Comparison of ENCODE assay signal across 1 cellular context in the genomic region with DNA sequence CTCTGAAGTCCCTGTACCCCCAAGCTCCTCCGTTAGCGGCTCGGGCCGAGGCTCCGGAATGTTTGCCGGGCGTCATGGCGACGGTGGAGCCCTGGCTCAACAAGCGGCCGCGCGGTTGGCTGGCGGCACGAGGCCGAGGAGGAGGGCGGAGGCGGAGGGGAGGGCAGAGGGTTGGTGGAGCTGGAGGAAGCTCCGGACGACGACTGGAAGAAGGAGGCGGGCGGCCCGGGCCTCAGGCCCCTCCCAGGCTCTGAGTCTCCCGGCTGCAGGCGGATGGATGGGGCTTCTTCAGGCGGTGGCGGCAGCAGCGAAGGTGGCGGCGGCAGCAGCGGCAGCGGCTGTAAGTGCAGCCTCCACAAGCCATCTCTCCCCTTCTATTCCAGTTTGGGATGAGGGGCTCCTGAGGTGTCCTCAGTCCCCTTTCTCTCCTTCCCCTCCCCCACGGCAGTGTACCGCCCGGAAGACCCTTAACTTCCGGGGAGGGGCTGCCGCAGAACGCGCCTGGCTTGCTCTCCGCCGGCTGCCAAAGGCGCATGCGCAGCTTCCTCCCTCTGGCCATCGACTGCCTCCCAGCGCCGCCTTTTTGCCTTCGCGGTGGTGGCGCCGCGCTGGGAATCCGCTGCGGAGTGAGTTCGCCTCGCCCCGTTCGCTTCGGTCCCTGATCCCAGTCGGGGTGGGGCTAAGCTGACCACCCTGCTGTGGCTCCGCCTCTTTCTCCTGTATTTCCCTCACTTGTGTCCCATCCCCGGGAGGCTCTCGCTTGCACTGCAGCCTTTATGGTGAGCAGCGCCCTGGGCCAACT.
A peak's percentile ranks its signal among the peaks of the same experiment; 100 is the strongest.
TF ChIP-seq lines count a peak whose summit lies in the region.

A gene with protein sequence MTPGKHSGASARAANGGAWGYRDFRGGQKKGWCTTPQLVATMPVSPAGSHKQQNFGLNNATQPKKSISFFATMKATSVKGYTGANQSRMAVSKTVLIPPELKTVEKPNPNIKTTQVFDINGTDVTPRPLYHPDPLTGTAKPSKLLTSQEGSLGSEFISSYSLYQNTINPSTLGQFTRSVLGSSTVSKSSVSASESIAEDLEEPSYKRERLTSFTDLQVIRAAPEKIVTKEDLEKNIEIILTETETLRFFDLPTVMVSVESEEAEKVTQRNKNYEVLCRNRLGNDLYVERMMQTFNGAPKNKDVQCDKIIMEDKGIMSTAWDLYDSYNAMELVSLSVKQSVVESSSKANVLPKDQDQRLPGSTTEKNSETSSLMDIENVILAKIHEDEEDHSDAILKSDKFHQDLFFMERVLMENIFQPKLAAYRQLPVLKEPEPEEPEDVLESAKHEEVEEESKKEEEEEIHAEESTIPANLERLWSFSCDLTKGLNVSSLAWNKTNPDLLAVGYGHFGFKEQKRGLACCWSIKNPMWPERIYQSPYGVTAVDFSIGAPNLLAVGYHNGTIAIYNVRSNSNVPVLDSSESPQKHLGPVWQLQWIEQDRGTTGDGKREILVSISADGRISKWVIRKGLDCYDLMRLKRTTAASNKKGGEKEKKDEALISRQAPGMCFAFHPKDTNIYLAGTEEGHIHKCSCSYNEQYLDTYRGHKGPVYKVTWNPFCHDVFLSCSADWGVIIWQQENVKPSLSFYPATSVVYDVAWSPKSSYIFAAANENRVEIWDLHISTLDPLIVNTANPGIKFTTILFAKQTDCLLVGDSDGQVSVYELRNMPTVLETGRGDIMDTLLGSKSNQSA (minus strand): TSS at position 101 of the 802 bp plus-strand sequence. CDS start 25 bp downstream, at position 76.
A gene (plus strand): TSS at position 235 of the 802 bp plus-strand sequence. CDS start 39 bp downstream, at position 274.

TF ChIP-seq in liver, 16 proteins besides CTCF, POLR2A, EP300 and RAD21 (continued from another document):
- TF ChIP-seq, protein P1, sequence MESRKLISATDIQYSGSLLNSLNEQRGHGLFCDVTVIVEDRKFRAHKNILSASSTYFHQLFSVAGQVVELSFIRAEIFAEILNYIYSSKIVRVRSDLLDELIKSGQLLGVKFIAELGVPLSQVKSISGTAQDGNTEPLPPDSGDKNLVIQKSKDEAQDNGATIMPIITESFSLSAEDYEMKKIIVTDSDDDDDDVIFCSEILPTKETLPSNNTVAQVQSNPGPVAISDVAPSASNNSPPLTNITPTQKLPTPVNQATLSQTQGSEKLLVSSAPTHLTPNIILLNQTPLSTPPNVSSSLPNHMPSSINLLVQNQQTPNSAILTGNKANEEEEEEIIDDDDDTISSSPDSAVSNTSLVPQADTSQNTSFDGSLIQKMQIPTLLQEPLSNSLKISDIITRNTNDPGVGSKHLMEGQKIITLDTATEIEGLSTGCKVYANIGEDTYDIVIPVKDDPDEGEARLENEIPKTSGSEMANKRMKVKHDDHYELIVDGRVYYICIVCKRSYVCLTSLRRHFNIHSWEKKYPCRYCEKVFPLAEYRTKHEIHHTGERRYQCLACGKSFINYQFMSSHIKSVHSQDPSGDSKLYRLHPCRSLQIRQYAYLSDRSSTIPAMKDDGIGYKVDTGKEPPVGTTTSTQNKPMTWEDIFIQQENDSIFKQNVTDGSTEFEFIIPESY (IDR thresholded peaks at IDR 0.05), result peak; percentile 21
- TF ChIP-seq NR2F2 (IDR thresholded peaks at IDR 0.05) (no peak), HNF4G (IDR thresholded peaks at IDR 0.05) (no peak), EGR1 (IDR thresholded peaks at IDR 0.05; ENCODE audit: low read depth in 2 of 2) (peak in 1 of 2 donors; percentile 35), FOXA2 (IDR thresholded peaks at IDR 0.05) (no peak), HNF4A (conservative IDR thresholded peaks at IDR 0.05) (peak; percentile 5 to 23), JUND (IDR thresholded peaks at IDR 0.05) (peak in 1 of 2 donors; percentile 65), YY1 (IDR thresholded peaks at IDR 0.05) (peak; percentile 86), FOXA1 (IDR thresholded peaks at IDR 0.05) (peak; percentile 32), RXRA (IDR thresholded peaks at IDR 0.05) (peak; percentile 16 to 63), SP1 (IDR thresholded peaks at IDR 0.05) (peak; percentile 65), TAF1 (conservative IDR thresholded peaks at IDR 0.05) (peak; percentile 56)
- TF ChIP-seq, protein P2, sequence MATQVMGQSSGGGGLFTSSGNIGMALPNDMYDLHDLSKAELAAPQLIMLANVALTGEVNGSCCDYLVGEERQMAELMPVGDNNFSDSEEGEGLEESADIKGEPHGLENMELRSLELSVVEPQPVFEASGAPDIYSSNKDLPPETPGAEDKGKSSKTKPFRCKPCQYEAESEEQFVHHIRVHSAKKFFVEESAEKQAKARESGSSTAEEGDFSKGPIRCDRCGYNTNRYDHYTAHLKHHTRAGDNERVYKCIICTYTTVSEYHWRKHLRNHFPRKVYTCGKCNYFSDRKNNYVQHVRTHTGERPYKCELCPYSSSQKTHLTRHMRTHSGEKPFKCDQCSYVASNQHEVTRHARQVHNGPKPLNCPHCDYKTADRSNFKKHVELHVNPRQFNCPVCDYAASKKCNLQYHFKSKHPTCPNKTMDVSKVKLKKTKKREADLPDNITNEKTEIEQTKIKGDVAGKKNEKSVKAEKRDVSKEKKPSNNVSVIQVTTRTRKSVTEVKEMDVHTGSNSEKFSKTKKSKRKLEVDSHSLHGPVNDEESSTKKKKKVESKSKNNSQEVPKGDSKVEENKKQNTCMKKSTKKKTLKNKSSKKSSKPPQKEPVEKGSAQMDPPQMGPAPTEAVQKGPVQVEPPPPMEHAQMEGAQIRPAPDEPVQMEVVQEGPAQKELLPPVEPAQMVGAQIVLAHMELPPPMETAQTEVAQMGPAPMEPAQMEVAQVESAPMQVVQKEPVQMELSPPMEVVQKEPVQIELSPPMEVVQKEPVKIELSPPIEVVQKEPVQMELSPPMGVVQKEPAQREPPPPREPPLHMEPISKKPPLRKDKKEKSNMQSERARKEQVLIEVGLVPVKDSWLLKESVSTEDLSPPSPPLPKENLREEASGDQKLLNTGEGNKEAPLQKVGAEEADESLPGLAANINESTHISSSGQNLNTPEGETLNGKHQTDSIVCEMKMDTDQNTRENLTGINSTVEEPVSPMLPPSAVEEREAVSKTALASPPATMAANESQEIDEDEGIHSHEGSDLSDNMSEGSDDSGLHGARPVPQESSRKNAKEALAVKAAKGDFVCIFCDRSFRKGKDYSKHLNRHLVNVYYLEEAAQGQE (IDR thresholded peaks at IDR 0.05), result peak; percentile 65
- TF ChIP-seq, protein P3, sequence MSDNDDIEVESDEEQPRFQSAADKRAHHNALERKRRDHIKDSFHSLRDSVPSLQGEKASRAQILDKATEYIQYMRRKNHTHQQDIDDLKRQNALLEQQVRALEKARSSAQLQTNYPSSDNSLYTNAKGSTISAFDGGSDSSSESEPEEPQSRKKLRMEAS (IDR thresholded peaks at IDR 0.05), result no peak
- TF ChIP-seq, protein P4, sequence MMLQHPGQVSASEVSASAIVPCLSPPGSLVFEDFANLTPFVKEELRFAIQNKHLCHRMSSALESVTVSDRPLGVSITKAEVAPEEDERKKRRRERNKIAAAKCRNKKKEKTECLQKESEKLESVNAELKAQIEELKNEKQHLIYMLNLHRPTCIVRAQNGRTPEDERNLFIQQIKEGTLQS (IDR thresholded peaks at IDR 0.05), result no peak
